ENCODE assay signal across 8 cellular contexts in genomic region chr19:14002571-14003278, GRCh38. TPM values are rescaled to one million over a fixed set of nuclear protein-coding genes. Genes with fewer than 3 reads are reported as not detected.
DNase-seq lines count a peak whose midpoint lies in the region; ATAC-seq and TF ChIP-seq lines count a peak whose summit lies in the region.

No MANE protein-coding gene starts in this region.

- no peak for DNase-seq in stimulated activated naive CD8-positive, alpha-beta T cell treated with anti-CD3 and anti-CD28 coated beads, Interleukin-15, Interleukin-2, amounts not matched to agents 100 U/mL and 50 U/mL, for 24 hours
- DNase-seq in breast epithelium (ENCODE audit: low spot score in 2 of 2) (no peak), aorta (peak; percentile 49 to 61), ACHN (no peak)
- peak in 6 of 9 donors; percentile 28 to 51 (median 44) for DNase-seq in naive thymus-derived CD4-positive, alpha-beta T cell

- H3K9me3 Mint-ChIP-seq in stimulated activated naive CD8-positive, alpha-beta T cell treated with anti-CD3 and anti-CD28 coated beads, Interleukin-15, Interleukin-2, amounts not matched to agents 100 ng/mL and 50 ng/mL, for 24 hours: no peaks in the 10 kb centered on the region
- peaks cover 0 to 7% (median 0%) of the 10 kb centered on the region in 11 donors for H3K9me3 Mint-ChIP-seq in naive thymus-derived CD4-positive, alpha-beta T cell

- WGBS in aorta, 2 donors: 40 to 42% methylated on average over 13 of the region's 13 CpGs

- H3K27ac ChIP-seq in breast epithelium: peak overlapping the region; percentile 99 to 100
- H3K27ac ChIP-seq in naive thymus-derived CD4-positive, alpha-beta T cell (ENCODE audit: low read depth, low read length): peak overlapping the region; percentile 99
- peak overlapping the region; percentile 45 to 55 for H3K27ac ChIP-seq in aorta (ENCODE audit: low read depth in 1 of 2, low read length in 2 of 2)

- ATAC-seq in stimulated activated naive CD8-positive, alpha-beta T cell treated with anti-CD3 and anti-CD28 coated beads, Interleukin-15, Interleukin-2, amounts not matched to agents 100 U/mL and 50 U/mL, for 24 hours: no peak
- no peak for ATAC-seq in naive thymus-derived CD4-positive, alpha-beta T cell
- ATAC-seq in aorta (ENCODE audit: low FRiP score) (no peak), HG03039 (IDR thresholded peaks at IDR 0.05; ENCODE audit: unreplicated experiment) (no peak)
- no peak for ATAC-seq in activated CD4-positive, CD25-positive, alpha-beta regulatory T cell treated with anti-CD3 and anti-CD28 coated beads, Interleukin-2, amount 50 U/mL, for 24 hours

- H3K36me3 Mint-ChIP-seq in stimulated activated naive CD8-positive, alpha-beta T cell treated with anti-CD3 and anti-CD28 coated beads, Interleukin-15, Interleukin-2, amounts not matched to agents 100 ng/mL and 50 ng/mL, for 24 hours (ENCODE audit: low read depth): peaks cover 13% of the 10 kb centered on the region
- peaks cover 0 to 21% (median 5%) of the 10 kb centered on the region in 5 donors for H3K36me3 Mint-ChIP-seq in naive thymus-derived CD4-positive, alpha-beta T cell

- H3K27me3 ChIP-seq in breast epithelium (no peaks in the 10 kb centered on the region), aorta (ENCODE audit: control insufficient read depth in 1 of 2, insufficient read depth in 2 of 2, low read length in 1 of 2) (no peaks in the 10 kb centered on the region)
- no peaks in the 10 kb centered on the region for H3K27me3 ChIP-seq in naive thymus-derived CD4-positive, alpha-beta T cell (ENCODE audit: control insufficient read depth in 2 of 2, insufficient read depth in 2 of 2, low read length in 2 of 2)

- H3K4me3 Mint-ChIP-seq in stimulated activated naive CD8-positive, alpha-beta T cell treated with anti-CD3 and anti-CD28 coated beads, Interleukin-15, Interleukin-2, amounts not matched to agents 100 ng/mL and 50 ng/mL, for 24 hours: peak overlapping the region; percentile 56
- H3K4me3 Mint-ChIP-seq in naive thymus-derived CD4-positive, alpha-beta T cell: peak overlapping the region; percentile 70 to 85 (median 74)

- in situ Hi-C loops in ACHN (cut with HindIII; ENCODE audit: low pct_ligation_motif_present, low pct_unique_long_range_greater_than_20kb, low sequenced_read_pairs): no loop called here

- H3K9me3 ChIP-seq in breast epithelium: peaks cover 0 to 8% of the 10 kb centered on the region in 2 donors
- H3K9me3 ChIP-seq in naive thymus-derived CD4-positive, alpha-beta T cell (ENCODE audit: control insufficient read depth in 2 of 3, low read length in 3 of 3): no peaks in the 10 kb centered on the region
- no peaks in the 10 kb centered on the region for H3K9me3 ChIP-seq in aorta (ENCODE audit: control insufficient read depth, low read length)

- intact Hi-C loops in breast epithelium (cut with DNase I; ENCODE audit: low total_unique reads) (no loop called here), aorta (cut with DNase I) (loop anchor here (5.0 to 10.0 kb wide), 2 partner anchors 48 to 50 kb away; partner anchors contain the start of gene DCAF15 (in 2 of the 2))
- intact Hi-C loops in naive thymus-derived CD4-positive, alpha-beta T cell (cut with micrococcal nuclease): loop anchor here in 1 of 2 donors (1.0 kb wide), 1 partner anchor 16 kb away; no protein-coding TSS in a partner anchor

- TF ChIP-seq CTCF in breast epithelium (IDR thresholded peaks at IDR 0.05): no peak

- peaks cover 64% of the 10 kb centered on the region for H3K4me1 Mint-ChIP-seq in stimulated activated naive CD8-positive, alpha-beta T cell treated with anti-CD3 and anti-CD28 coated beads, Interleukin-15, Interleukin-2, amounts not matched to agents 100 ng/mL and 50 ng/mL, for 24 hours (ENCODE audit: low read depth)
- peaks cover 41 to 77% (median 58%) of the 10 kb centered on the region in 7 donors for H3K4me1 Mint-ChIP-seq in naive thymus-derived CD4-positive, alpha-beta T cell

- CTCF ChIA-PET in naive thymus-derived CD4-positive, alpha-beta T cell (lab: Charles Lee): interaction anchor here (1.1 to 1.3 kb wide), 2 partner anchors 17 to 19 kb away, joined by 3 read pairs; no protein-coding TSS in a partner anchor

- TF ChIP-seq POLR2A in breast epithelium (IDR thresholded peaks at IDR 0.05): no peak

- H3K27me3 Mint-ChIP-seq in stimulated activated naive CD8-positive, alpha-beta T cell treated with anti-CD3 and anti-CD28 coated beads, Interleukin-15, Interleukin-2, amounts not matched to agents 100 ng/mL and 50 ng/mL, for 24 hours: no peaks in the 10 kb centered on the region
- no peaks in the 10 kb centered on the region for H3K27me3 Mint-ChIP-seq in naive thymus-derived CD4-positive, alpha-beta T cell

- H3K4me3 ChIP-seq in breast epithelium (no peak overlapping the region), aorta (ENCODE audit: low read length in 2 of 2) (no peak overlapping the region)
- no peak overlapping the region for H3K4me3 ChIP-seq in naive thymus-derived CD4-positive, alpha-beta T cell (ENCODE audit: low read length)

- H3K36me3 ChIP-seq in breast epithelium: no peaks in the 10 kb centered on the region
- H3K36me3 ChIP-seq in naive thymus-derived CD4-positive, alpha-beta T cell (ENCODE audit: control insufficient read depth in 2 of 3, insufficient read depth in 3 of 3, low read length in 3 of 3): no peaks in the 10 kb centered on the region
- no peaks in the 10 kb centered on the region for H3K36me3 ChIP-seq in aorta (ENCODE audit: control insufficient read depth in 1 of 2, insufficient read depth in 2 of 2, low read length in 1 of 2)

- POLR2A ChIA-PET in naive thymus-derived CD4-positive, alpha-beta T cell (lab: Charles Lee): interaction anchor here (0.6 to 11.6 kb wide), 8 partner anchors 9 to 515 kb away, joined by 3 to 162 read pairs (median 9); partner anchors contain the start of genes DCAF15, IL27RA and RLN3

- H3K27ac Mint-ChIP-seq in stimulated activated naive CD8-positive, alpha-beta T cell treated with anti-CD3 and anti-CD28 coated beads, Interleukin-15, Interleukin-2, amounts not matched to agents 100 ng/mL and 50 ng/mL, for 24 hours: peak overlapping the region; percentile 95
- peak overlapping the region; percentile 92 to 100 (median 98) for H3K27ac Mint-ChIP-seq in naive thymus-derived CD4-positive, alpha-beta T cell

- peaks cover 0 to 21% of the 10 kb centered on the region in 2 donors for H3K4me1 ChIP-seq in breast epithelium
- peaks cover 52 to 54% of the 10 kb centered on the region in 2 donors for H3K4me1 ChIP-seq in naive thymus-derived CD4-positive, alpha-beta T cell (ENCODE audit: control insufficient read depth in 2 of 2, insufficient read depth in 2 of 2, low read length in 2 of 2)
- no peaks in the 10 kb centered on the region for H3K4me1 ChIP-seq in aorta (ENCODE audit: control insufficient read depth in 1 of 2, insufficient read depth in 2 of 2, low read length in 2 of 2)

RNA-seq across cellular contexts. Expression of gene RFX1, which starts 3.4 kb away (rescaled TPM):
- 1 to 10 TPM; 2.6 to 3.7 (median 3.6) TPM for total RNA-seq in breast epithelium
- 10 to 100 TPM; 15.7 to 23.5 (median 20.5) TPM for total RNA-seq in naive thymus-derived CD4-positive, alpha-beta T cell
- 1 to 10 TPM; 1.0 TPM for polyA plus RNA-seq in naive thymus-derived CD4-positive, alpha-beta T cell
- 10 to 100 TPM; 11.6 to 17.7 TPM for total RNA-seq in aorta
- 1 to 10 TPM; 1.9 to 4.6 TPM for polyA plus RNA-seq in aorta

RNA-seq across cellular contexts. Expression of gene RLN3, which starts 25.2 kb away (rescaled TPM):
- total RNA-seq in breast epithelium (not detected), aorta (not detected)
- total RNA-seq in naive thymus-derived CD4-positive, alpha-beta T cell: not detected
- polyA plus RNA-seq in naive thymus-derived CD4-positive, alpha-beta T cell: not detected
- polyA plus RNA-seq in aorta: not detected

RNA-seq across cellular contexts. Expression of gene IL27RA, which starts 28.8 kb away (rescaled TPM):
- total RNA-seq in breast epithelium (10 to 100 TPM in 1 of 3 donors, 1 to 10 TPM in 2; 5.1 to 11.0 (median 5.2) TPM), aorta (1 to 10 TPM; 2.8 to 5.5 TPM)
- total RNA-seq in naive thymus-derived CD4-positive, alpha-beta T cell: 100 to 1,000 TPM in 1 of 5 experiments, 10 to 100 TPM in 4; 32.1 to 118 (median 83.2) TPM
- polyA plus RNA-seq in naive thymus-derived CD4-positive, alpha-beta T cell: 100 to 1,000 TPM in 1 of 2 donors, 10 to 100 TPM in 1; 76.4 to 120 TPM
- polyA plus RNA-seq in aorta: 1 to 10 TPM in 1 of 2 donors, under 1 TPM in 1; 0.36 to 1.3 TPM

RNA-seq across cellular contexts. Expression of gene DCAF15, which starts 50.4 kb away (rescaled TPM):
- total RNA-seq in breast epithelium (10 to 100 TPM; 13.4 to 22.7 (median 19.0) TPM), aorta (10 to 100 TPM; 21.8 to 25.3 TPM)
- total RNA-seq in naive thymus-derived CD4-positive, alpha-beta T cell: 10 to 100 TPM; 68.5 to 92.0 (median 87.2) TPM
- polyA plus RNA-seq in naive thymus-derived CD4-positive, alpha-beta T cell: 1 to 10 TPM; 3.7 to 8.8 TPM
- polyA plus RNA-seq in aorta: 10 to 100 TPM in 1 of 2 donors, 1 to 10 TPM in 1; 8.8 to 41.4 TPM

RNA-seq across cellular contexts. Expression of gene PALM3, which starts 59.2 kb away (rescaled TPM):
- total RNA-seq in breast epithelium (1 to 10 TPM in 2 of 3 donors, not detected in 1; 2.5 to 3.9 TPM), aorta (under 1 TPM in 1 of 2 donors, not detected in 1; 0.63 TPM)
- under 1 TPM in 1 of 5 experiments, not detected in 4; 0.22 TPM for total RNA-seq in naive thymus-derived CD4-positive, alpha-beta T cell
- polyA plus RNA-seq in naive thymus-derived CD4-positive, alpha-beta T cell: not detected
- 1 to 10 TPM in 1 of 2 donors, under 1 TPM in 1; 0.18 to 3.5 TPM for polyA plus RNA-seq in aorta

Comparison
In these comparisons a context has a peak if more than half of its experiments do, and no peak if none do; other contexts are left out.
1. DNase-seq: peak in naive thymus-derived CD4-positive, alpha-beta T cell (6 of 9) and aorta (2 of 2); none in stimulated activated naive CD8-positive, alpha-beta T cell treated with anti-CD3 and anti-CD28 coated beads, Interleukin-15, Interleukin-2, amounts not matched to agents 100 U/mL and 50 U/mL, for 24 hours (single experiment), breast epithelium (0 of 2) and ACHN (single experiment).
2. Peak in every context shown above with its lines, with median percentiles within 50 percentile points of each other: H3K27ac ChIP-seq.